Comparison of ENCODE assay signal across 13 cellular contexts in the genomic region with DNA sequence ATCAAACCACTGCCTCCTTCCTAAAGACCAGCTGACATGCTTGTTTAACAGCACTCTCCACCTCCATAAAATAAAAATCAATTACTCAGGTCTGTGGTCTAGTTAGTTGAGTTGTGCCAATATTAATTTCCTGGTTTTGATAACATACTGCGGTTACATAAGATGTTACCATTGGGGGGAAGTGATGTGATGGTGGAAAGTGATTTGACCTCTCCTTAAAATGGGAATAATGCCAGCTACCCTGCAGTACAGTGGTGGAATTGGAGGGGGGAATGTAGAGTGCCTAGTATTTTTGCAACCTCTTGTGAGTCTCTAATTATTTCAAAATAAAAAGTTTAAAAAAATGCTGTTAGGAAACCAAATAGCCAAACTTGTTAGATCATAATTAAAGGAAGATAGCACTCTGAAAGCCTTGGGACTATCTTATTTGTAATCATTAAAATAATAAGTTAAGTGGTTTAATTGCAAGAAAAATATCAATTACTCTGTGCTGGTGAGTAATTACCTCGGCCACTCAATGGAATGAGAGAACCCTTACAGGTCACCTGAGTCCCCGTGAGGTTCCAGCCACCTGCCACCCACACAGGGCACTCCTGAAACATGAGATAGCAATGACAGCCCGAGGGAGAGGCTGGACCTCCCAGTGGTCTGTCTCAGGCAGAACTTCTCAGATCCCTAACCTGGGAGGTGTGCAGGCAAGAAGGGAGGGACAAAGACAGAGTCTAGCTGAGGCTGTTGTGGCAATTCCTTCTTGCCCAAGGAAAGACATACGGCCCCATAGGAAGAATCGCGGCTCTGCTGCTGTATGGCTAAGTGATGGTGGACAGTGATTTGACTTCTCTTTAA.
DNase-seq lines count a peak whose midpoint lies in the region; ATAC-seq and TF ChIP-seq lines count a peak whose summit lies in the region.
"Had no signal": no experiment of that assay in that cellular context is flagged by ENCODE, and none has a peak within 500 bp of the region (broad histone marks: within the 10 kb centered on the region; RNA-seq: fewer than 3 reads in every experiment).

No MANE protein-coding gene starts in this region.

- no peak for TF ChIP-seq EP300 in suprapubic skin (IDR thresholded peaks at IDR 0.05)

- 59 to 61% (median 60%) methylated on average over 7 of the region's 7 CpGs for WGBS in psoas muscle, 3 donors
- 77% methylated on average over 7 of the region's 7 CpGs for WGBS in suprapubic skin

- H3K4me1 ChIP-seq in psoas muscle (peaks cover 92% of the 10 kb centered on the region), suprapubic skin (peaks cover 67% of the 10 kb centered on the region), tibial artery (peaks cover 0 to 53% (median 36%) of the 10 kb centered on the region in 4 donors)

- H3K4me3 ChIP-seq in WERI-Rb-1 (ENCODE audit: low read depth, low read length) = no peak overlapping the region
- no peak overlapping the region for H3K4me3 ChIP-seq in psoas muscle
- H3K4me3 ChIP-seq in suprapubic skin = no peak overlapping the region
- H3K4me3 ChIP-seq in tibial artery = no peak overlapping the region
- H3K4me3 ChIP-seq: thyroid gland had no signal

- intact Hi-C loops in psoas muscle (cut with DNase I) = no loop called here
- intact Hi-C loops in tibial artery (cut with DNase I; ENCODE audit: low total_unique reads) = no loop called here

- TF ChIP-seq CTCF in WERI-Rb-1 (IDR thresholded peaks at IDR 0.05; ENCODE audit: low read depth, low read length) = no peak
- no peak for TF ChIP-seq CTCF in psoas muscle (IDR thresholded peaks at IDR 0.05)
- TF ChIP-seq CTCF in suprapubic skin (IDR thresholded peaks at IDR 0.05) = no peak
- no peak for TF ChIP-seq CTCF in tibial artery (IDR thresholded peaks at IDR 0.05)

- no peaks in the 10 kb centered on the region for H3K27me3 ChIP-seq in WERI-Rb-1 (ENCODE audit: insufficient read depth, low read depth, severe bottlenecking)
- no peaks in the 10 kb centered on the region for H3K27me3 ChIP-seq in psoas muscle (ENCODE audit: insufficient read depth in 3 of 3, low read length in 2 of 3)
- H3K27me3 ChIP-seq in suprapubic skin = no peaks in the 10 kb centered on the region
- H3K27me3 ChIP-seq in tibial artery = no peaks in the 10 kb centered on the region
- H3K27me3 ChIP-seq: thyroid gland had no signal

- no peak for TF ChIP-seq POLR2A in suprapubic skin (IDR thresholded peaks at IDR 0.05)

- DNase-seq in NCI-H1092 treated with DMSO at 0.1 percent for 48 hours (lab: John Stamatoyannopoulos, UW) (peak; percentile 6), NCI-H1092 (lab: John Stamatoyannopoulos, UW) (no peak), NCI-H2029 (lab: John Stamatoyannopoulos, UW) (peak; percentile 28), WERI-Rb-1 (peak; percentile 35), psoas muscle (no peak), suprapubic skin (ENCODE audit: low spot score in 2 of 2) (no peak), HK-2 (ENCODE audit: unreplicated experiment) (no peak), tibial artery (no peak)
- DNase-seq: activated CD4-positive, alpha-beta T cell treated with anti-CD3 and anti-CD28 coated beads, Interleukin-2, amount 10 ng/mL, durations not matched to agents 7 days and 5 days; naive B cell; NCI-H1436 treated with DMSO at 0.1 percent for 48 hours; T-helper 1 cell; thyroid gland had no signal

- no peak overlapping the region for H3K27ac ChIP-seq in WERI-Rb-1
- peak overlapping the region; percentile 99 for H3K27ac ChIP-seq in psoas muscle
- H3K27ac ChIP-seq in suprapubic skin = no peak overlapping the region
- no peak overlapping the region for H3K27ac ChIP-seq in tibial artery
- H3K27ac ChIP-seq: thyroid gland had no signal

- ATAC-seq in psoas muscle = peak in 1 of 4 donors; percentile 41

- H3K9me3 ChIP-seq in WERI-Rb-1 (ENCODE audit: severe bottlenecking) = no peaks in the 10 kb centered on the region
- no peaks in the 10 kb centered on the region for H3K9me3 ChIP-seq in psoas muscle
- H3K9me3 ChIP-seq in suprapubic skin = no peaks in the 10 kb centered on the region
- no peaks in the 10 kb centered on the region for H3K9me3 ChIP-seq in tibial artery
- H3K9me3 ChIP-seq: thyroid gland had no signal

- H3K36me3 ChIP-seq in WERI-Rb-1 (peaks cover 4% of the 10 kb centered on the region; the same call in 1 of the 2 replicates), psoas muscle (ENCODE audit: insufficient read depth in 1 of 2, low read depth in 1 of 2) (no peaks in the 10 kb centered on the region), suprapubic skin (no peaks in the 10 kb centered on the region), tibial artery (no peaks in the 10 kb centered on the region)
- H3K36me3 ChIP-seq: thyroid gland had no signal

Comparison
In these comparisons a context has a peak if more than half of its experiments do, and no peak if none do; other contexts are left out.
1. DNase-seq: peak in NCI-H1092 treated with DMSO at 0.1 percent for 48 hours (single experiment), NCI-H2029 (single experiment) and WERI-Rb-1 (single experiment); none in NCI-H1092 (single experiment), psoas muscle (0 of 2), suprapubic skin (0 of 2), HK-2 (single experiment) and tibial artery (0 of 2).